17 cellular contexts compared by ENCODE assay signal in the genomic region with DNA sequence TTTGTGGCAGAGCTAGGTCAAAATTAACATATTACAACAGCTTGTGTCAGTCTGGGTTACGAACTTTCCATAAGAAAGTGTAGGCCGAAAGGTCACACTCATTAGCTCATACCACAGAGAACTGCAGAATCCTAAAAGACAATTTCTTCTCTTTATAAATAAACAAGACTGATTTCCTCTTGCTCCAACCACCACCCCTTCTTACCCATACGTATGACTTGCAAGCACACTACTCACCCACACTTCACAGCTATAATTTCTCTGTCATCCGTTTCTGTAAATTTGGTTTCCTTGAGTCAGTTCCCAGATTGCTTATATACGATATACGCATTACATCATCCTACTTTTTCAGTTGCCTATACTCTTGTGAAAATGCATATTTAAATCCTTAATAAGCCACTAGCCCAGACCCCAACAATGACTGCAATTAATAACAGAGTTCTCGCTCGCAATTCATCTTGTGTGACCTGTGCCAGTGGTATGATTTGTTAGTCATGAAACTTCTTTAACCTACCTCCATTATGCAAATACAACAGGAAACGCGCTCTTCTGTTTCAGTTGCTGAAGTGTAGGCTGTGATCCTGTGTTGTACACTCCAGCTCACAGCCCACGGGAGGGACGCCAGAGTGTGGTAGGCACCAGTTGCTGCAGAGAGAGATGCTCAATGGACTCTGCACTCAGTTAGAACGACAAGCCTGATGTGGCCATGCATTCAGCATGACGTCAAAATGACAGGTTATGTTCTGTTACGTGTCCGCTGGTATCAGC.
DNase-seq lines count a peak whose midpoint lies in the region; ATAC-seq and TF ChIP-seq lines count a peak whose summit lies in the region.
"Had no signal": no experiment of that assay in that cellular context is flagged by ENCODE, and none has a peak within 500 bp of the region (broad histone marks: within the 10 kb centered on the region; RNA-seq: fewer than 3 reads in every experiment).

No MANE protein-coding gene starts in this region.

- no peak overlapping the region for H3K4me3 ChIP-seq in neural progenitor cell
- H3K4me3 ChIP-seq: coronary artery, Peyer's patch, right atrium auricular region had no signal

- no peaks in the 10 kb centered on the region for H3F3A ChIP-seq in neural progenitor cell (ENCODE audit: low read depth)

- H3K27ac Mint-ChIP-seq in activated B cell treated with CpG ODN at 0.5 μM for 24 hours, result no peak overlapping the region
- no peak overlapping the region for H3K27ac Mint-ChIP-seq in neural progenitor cell
- H3K27ac Mint-ChIP-seq in chondrocyte (ENCODE audit: unreplicated experiment), result no peak overlapping the region
- H3K27ac Mint-ChIP-seq: activated naive CD4-positive, alpha-beta T cell treated with anti-CD3 and anti-CD28 coated beads, Interleukin-2, amount 50 U/mL, for 24 hours; IgD-negative memory B cell had no signal

- H3K4me2 ChIP-seq in neural progenitor cell, result peak overlapping the region; percentile 45

- no peak overlapping the region for H3K27ac ChIP-seq in neural progenitor cell
- H3K27ac ChIP-seq: coronary artery, Peyer's patch, right atrium auricular region had no signal

- no peaks in the 10 kb centered on the region for H3K9me3 ChIP-seq in neural progenitor cell (ENCODE audit: low read depth)
- H3K9me3 ChIP-seq: Peyer's patch, right atrium auricular region had no signal

- intact Hi-C loops in activated B cell treated with CpG ODN at 0.5 μM for 24 hours (cut with micrococcal nuclease), result no loop called here

- no peak for DNase-seq in activated B cell treated with CpG ODN at 0.5 μM for 24 hours
- no peak for DNase-seq in neural progenitor cell (ENCODE audit: low spot score)
- DNase-seq in NCI-H146 (lab: John Stamatoyannopoulos, UW), result no peak
- DNase-seq in chondrocyte (ENCODE audit: low spot score), result no peak
- no peak for DNase-seq in activated CD4-positive, CD25-positive, alpha-beta regulatory T cell (lab: John Stamatoyannopoulos, UW)
- no peak for DNase-seq in activated CD4-positive, alpha-beta T cell treated with anti-CD3 and anti-CD28 coated beads, Interleukin-2, amount 50 U/mL, for 4 hours
- DNase-seq: activated CD8-positive, alpha-beta memory T cell treated with anti-CD3 and anti-CD28 coated beads for 24 hours; C1 segment of cervical spinal cord; GOT3; NCI-H2081 had no signal

- H3K4me3 Mint-ChIP-seq in activated B cell treated with CpG ODN at 0.5 μM for 24 hours (no peak overlapping the region), neural progenitor cell (no peak overlapping the region), chondrocyte (ENCODE audit: unreplicated experiment) (no peak overlapping the region)
- H3K4me3 Mint-ChIP-seq: activated naive CD4-positive, alpha-beta T cell treated with anti-CD3 and anti-CD28 coated beads, Interleukin-2, amount 50 U/mL, for 24 hours; IgD-negative memory B cell had no signal

- CTCF ChIA-PET in activated B cell treated with CpG ODN at 0.5 μM for 24 hours (lab: Charles Lee), result no interaction called here

- H3K4me1 ChIP-seq in neural progenitor cell, result peaks cover 30% of the 10 kb centered on the region
- H3K4me1 ChIP-seq: Peyer's patch, right atrium auricular region had no signal

- no peaks in the 10 kb centered on the region for H4K20me1 ChIP-seq in neural progenitor cell (ENCODE audit: low read depth)

- H3K27me3 Mint-ChIP-seq in activated B cell treated with CpG ODN at 0.5 μM for 24 hours (peaks cover 3% of the 10 kb centered on the region), neural progenitor cell (ENCODE audit: insufficient read depth, low read depth) (peaks cover under 1% of the 10 kb centered on the region), chondrocyte (ENCODE audit: low read depth) (no peaks in the 10 kb centered on the region)
- H3K27me3 Mint-ChIP-seq: activated naive CD4-positive, alpha-beta T cell treated with anti-CD3 and anti-CD28 coated beads, Interleukin-2, amount 50 U/mL, for 24 hours; IgD-negative memory B cell had no signal

- no peaks in the 10 kb centered on the region for H3K9me3 Mint-ChIP-seq in activated B cell treated with CpG ODN at 0.5 μM for 24 hours
- H3K9me3 Mint-ChIP-seq in neural progenitor cell, result peaks cover 6% of the 10 kb centered on the region
- H3K9me3 Mint-ChIP-seq in chondrocyte (ENCODE audit: low read depth), result no peaks in the 10 kb centered on the region

- TF ChIP-seq CTCF in activated B cell treated with CpG ODN at 0.5 μM for 24 hours (IDR thresholded peaks at IDR 0.05), result no peak
- no peak for TF ChIP-seq CTCF in neural progenitor cell (IDR thresholded peaks at IDR 0.05)
- TF ChIP-seq CTCF in chondrocyte (IDR thresholded peaks at IDR 0.05), result no peak

- H3K4me1 Mint-ChIP-seq in activated B cell treated with CpG ODN at 0.5 μM for 24 hours, result no peaks in the 10 kb centered on the region
- H3K4me1 Mint-ChIP-seq in neural progenitor cell, result peaks cover 6% of the 10 kb centered on the region
- no peaks in the 10 kb centered on the region for H3K4me1 Mint-ChIP-seq in chondrocyte (ENCODE audit: low read depth)
- H3K4me1 Mint-ChIP-seq: activated naive CD4-positive, alpha-beta T cell treated with anti-CD3 and anti-CD28 coated beads, Interleukin-2, amount 50 U/mL, for 24 hours; IgD-negative memory B cell had no signal

- H3K36me3 Mint-ChIP-seq in activated B cell treated with CpG ODN at 0.5 μM for 24 hours (ENCODE audit: low read depth), result no peaks in the 10 kb centered on the region
- H3K36me3 Mint-ChIP-seq in neural progenitor cell, result peaks cover 4% of the 10 kb centered on the region
- peaks cover 3% of the 10 kb centered on the region for H3K36me3 Mint-ChIP-seq in chondrocyte (ENCODE audit: low read depth)
- H3K36me3 Mint-ChIP-seq: activated naive CD4-positive, alpha-beta T cell treated with anti-CD3 and anti-CD28 coated beads, Interleukin-2, amount 50 U/mL, for 24 hours; IgD-negative memory B cell had no signal

- no peaks in the 10 kb centered on the region for H3K79me2 ChIP-seq in neural progenitor cell (ENCODE audit: low read depth)

- no peaks in the 10 kb centered on the region for H3K27me3 ChIP-seq in neural progenitor cell
- H3K27me3 ChIP-seq: Peyer's patch, right atrium auricular region had no signal

- H2AFZ ChIP-seq in neural progenitor cell (replicated peaks), result no peak overlapping the region

- POLR2A ChIA-PET in activated B cell treated with CpG ODN at 0.5 μM for 24 hours (lab: Charles Lee), result no interaction called here

- no peaks in the 10 kb centered on the region for H3K36me3 ChIP-seq in neural progenitor cell
- H3K36me3 ChIP-seq: Peyer's patch, right atrium auricular region had no signal

- ATAC-seq in GM19025 (IDR thresholded peaks at IDR 0.05; ENCODE audit: low read depth, unreplicated experiment), result peak; percentile 77
- peak; percentile 59 for ATAC-seq in HG03280 (IDR thresholded peaks at IDR 0.05; ENCODE audit: unreplicated experiment)
- ATAC-seq in activated B cell treated with CpG ODN at 0.5 μM for 24 hours (ENCODE audit: low read depth), result peak; percentile 42

- H3K9ac ChIP-seq in neural progenitor cell, result no peak overlapping the region
